ENCODE assay signal across 1 cellular context in the genomic region with DNA sequence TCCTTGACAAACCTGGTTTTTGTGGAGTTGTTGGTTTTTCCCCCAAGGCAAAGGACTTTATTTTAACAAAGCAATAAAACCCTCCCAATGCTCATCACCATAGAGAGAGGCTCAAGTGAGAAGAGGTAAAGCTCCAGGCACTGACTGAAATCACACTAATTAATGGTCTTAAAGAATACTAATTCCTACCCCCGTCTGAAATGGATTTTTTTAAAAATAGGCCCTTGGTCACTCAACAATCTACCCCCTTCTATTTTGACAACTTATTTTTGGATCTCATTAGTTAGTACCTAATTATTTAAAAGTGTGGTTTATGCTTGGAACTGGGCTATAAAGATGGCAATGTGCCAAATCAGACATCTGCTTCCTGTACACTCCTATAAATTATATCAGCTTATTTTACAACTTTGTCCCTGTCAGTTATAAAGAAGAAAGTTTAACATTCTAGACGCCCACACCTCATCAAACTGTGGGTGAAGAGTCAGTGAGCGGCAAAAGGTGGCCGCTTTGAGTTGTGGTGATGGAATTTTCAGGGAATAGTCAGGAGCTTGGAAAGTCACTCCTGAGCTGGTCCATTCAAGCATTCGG.
TF ChIP-seq lines count a peak whose summit lies in the region.

No MANE protein-coding gene starts in this region.

TF ChIP-seq in H1, 55 proteins besides CTCF, POLR2A, EP300 and RAD21:
- no peak for TF ChIP-seq NRF1 (IDR thresholded peaks at IDR 0.05; ENCODE audit: low read depth, low read length)
- no peak for TF ChIP-seq RFX5 (IDR thresholded peaks at IDR 0.05; ENCODE audit: borderline replicate concordance, low read depth, low read length)
- no peak for TF ChIP-seq YY1 (IDR thresholded peaks at IDR 0.05; ENCODE audit: low read depth, low read length)
- no peak for TF ChIP-seq JUN (IDR thresholded peaks at IDR 0.05; ENCODE audit: low read depth, low read length)
- no peak for TF ChIP-seq EZH2 (IDR thresholded peaks at IDR 0.05; ENCODE audit: low read depth, low read length, severe bottlenecking)
- no peak for TF ChIP-seq TBP (IDR thresholded peaks at IDR 0.05; ENCODE audit: low read depth, low read length)
- no peak for TF ChIP-seq GABPA (IDR thresholded peaks at IDR 0.05; ENCODE audit: borderline replicate concordance, insufficient read depth, low read length)
- TF ChIP-seq SUZ12 (IDR thresholded peaks at IDR 0.05; ENCODE audit: low read length): no peak
- TF ChIP-seq, protein P1, sequence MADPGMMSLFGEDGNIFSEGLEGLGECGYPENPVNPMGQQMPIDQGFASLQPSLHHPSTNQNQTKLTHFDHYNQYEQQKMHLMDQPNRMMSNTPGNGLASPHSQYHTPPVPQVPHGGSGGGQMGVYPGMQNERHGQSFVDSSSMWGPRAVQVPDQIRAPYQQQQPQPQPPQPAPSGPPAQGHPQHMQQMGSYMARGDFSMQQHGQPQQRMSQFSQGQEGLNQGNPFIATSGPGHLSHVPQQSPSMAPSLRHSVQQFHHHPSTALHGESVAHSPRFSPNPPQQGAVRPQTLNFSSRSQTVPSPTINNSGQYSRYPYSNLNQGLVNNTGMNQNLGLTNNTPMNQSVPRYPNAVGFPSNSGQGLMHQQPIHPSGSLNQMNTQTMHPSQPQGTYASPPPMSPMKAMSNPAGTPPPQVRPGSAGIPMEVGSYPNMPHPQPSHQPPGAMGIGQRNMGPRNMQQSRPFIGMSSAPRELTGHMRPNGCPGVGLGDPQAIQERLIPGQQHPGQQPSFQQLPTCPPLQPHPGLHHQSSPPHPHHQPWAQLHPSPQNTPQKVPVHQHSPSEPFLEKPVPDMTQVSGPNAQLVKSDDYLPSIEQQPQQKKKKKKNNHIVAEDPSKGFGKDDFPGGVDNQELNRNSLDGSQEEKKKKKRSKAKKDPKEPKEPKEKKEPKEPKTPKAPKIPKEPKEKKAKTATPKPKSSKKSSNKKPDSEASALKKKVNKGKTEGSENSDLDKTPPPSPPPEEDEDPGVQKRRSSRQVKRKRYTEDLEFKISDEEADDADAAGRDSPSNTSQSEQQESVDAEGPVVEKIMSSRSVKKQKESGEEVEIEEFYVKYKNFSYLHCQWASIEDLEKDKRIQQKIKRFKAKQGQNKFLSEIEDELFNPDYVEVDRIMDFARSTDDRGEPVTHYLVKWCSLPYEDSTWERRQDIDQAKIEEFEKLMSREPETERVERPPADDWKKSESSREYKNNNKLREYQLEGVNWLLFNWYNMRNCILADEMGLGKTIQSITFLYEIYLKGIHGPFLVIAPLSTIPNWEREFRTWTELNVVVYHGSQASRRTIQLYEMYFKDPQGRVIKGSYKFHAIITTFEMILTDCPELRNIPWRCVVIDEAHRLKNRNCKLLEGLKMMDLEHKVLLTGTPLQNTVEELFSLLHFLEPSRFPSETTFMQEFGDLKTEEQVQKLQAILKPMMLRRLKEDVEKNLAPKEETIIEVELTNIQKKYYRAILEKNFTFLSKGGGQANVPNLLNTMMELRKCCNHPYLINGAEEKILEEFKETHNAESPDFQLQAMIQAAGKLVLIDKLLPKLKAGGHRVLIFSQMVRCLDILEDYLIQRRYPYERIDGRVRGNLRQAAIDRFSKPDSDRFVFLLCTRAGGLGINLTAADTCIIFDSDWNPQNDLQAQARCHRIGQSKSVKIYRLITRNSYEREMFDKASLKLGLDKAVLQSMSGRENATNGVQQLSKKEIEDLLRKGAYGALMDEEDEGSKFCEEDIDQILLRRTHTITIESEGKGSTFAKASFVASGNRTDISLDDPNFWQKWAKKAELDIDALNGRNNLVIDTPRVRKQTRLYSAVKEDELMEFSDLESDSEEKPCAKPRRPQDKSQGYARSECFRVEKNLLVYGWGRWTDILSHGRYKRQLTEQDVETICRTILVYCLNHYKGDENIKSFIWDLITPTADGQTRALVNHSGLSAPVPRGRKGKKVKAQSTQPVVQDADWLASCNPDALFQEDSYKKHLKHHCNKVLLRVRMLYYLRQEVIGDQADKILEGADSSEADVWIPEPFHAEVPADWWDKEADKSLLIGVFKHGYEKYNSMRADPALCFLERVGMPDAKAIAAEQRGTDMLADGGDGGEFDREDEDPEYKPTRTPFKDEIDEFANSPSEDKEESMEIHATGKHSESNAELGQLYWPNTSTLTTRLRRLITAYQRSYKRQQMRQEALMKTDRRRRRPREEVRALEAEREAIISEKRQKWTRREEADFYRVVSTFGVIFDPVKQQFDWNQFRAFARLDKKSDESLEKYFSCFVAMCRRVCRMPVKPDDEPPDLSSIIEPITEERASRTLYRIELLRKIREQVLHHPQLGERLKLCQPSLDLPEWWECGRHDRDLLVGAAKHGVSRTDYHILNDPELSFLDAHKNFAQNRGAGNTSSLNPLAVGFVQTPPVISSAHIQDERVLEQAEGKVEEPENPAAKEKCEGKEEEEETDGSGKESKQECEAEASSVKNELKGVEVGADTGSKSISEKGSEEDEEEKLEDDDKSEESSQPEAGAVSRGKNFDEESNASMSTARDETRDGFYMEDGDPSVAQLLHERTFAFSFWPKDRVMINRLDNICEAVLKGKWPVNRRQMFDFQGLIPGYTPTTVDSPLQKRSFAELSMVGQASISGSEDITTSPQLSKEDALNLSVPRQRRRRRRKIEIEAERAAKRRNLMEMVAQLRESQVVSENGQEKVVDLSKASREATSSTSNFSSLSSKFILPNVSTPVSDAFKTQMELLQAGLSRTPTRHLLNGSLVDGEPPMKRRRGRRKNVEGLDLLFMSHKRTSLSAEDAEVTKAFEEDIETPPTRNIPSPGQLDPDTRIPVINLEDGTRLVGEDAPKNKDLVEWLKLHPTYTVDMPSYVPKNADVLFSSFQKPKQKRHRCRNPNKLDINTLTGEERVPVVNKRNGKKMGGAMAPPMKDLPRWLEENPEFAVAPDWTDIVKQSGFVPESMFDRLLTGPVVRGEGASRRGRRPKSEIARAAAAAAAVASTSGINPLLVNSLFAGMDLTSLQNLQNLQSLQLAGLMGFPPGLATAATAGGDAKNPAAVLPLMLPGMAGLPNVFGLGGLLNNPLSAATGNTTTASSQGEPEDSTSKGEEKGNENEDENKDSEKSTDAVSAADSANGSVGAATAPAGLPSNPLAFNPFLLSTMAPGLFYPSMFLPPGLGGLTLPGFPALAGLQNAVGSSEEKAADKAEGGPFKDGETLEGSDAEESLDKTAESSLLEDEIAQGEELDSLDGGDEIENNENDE (IDR thresholded peaks at IDR 0.05; ENCODE audit: insufficient replicate concordance, low read length): no peak
- no peak for TF ChIP-seq RBBP5 (IDR thresholded peaks at IDR 0.05; ENCODE audit: borderline replicate concordance, low read depth, low read length)
